20 cellular contexts compared by ENCODE assay signal in genomic region chr2:9775999-9776685, GRCh38.
DNase-seq lines count a peak whose midpoint lies in the region; ATAC-seq, FAIRE-seq and TF ChIP-seq lines count a peak whose summit lies in the region.
"Had no signal": no experiment of that assay in that cellular context is flagged by ENCODE, and none has a peak within 500 bp of the region (broad histone marks: within the 10 kb centered on the region; RNA-seq: fewer than 3 reads in every experiment).

No MANE protein-coding gene starts in this region.

- H2BK5ac ChIP-seq in trophoblast cell (ENCODE audit: low read depth, low read length, poor library complexity) = no peak overlapping the region

- H4K20me1 ChIP-seq in SK-N-SH (ENCODE audit: insufficient read depth) = no peaks in the 10 kb centered on the region

- TF ChIP-seq CTCF in heart right ventricle (IDR thresholded peaks at IDR 0.05) (no peak), SK-N-SH (IDR thresholded peaks at IDR 0.05) (no peak), kidney (IDR thresholded peaks at IDR 0.05; ENCODE audit: borderline replicate concordance, extremely low read depth, insufficient read depth) (no peak)

- H3K4me2 ChIP-seq in SK-N-SH (no peak overlapping the region), trophoblast cell (ENCODE audit: low read length) (no peak overlapping the region)

- H3K79me2 ChIP-seq in SK-N-SH (ENCODE audit: insufficient read depth) (no peaks in the 10 kb centered on the region), trophoblast cell (ENCODE audit: control insufficient read depth, insufficient read depth, low read length, poor library complexity) (no peaks in the 10 kb centered on the region)

- TF ChIP-seq RAD21 in SK-N-SH (IDR thresholded peaks at IDR 0.05; ENCODE audit: low read length) = no peak

- POLR2A ChIA-PET in SK-N-SH (lab: Yijun Ruan, JAX) = no interaction called here

- no peak overlapping the region for H2AFZ ChIP-seq in SK-N-SH (ENCODE audit: low read depth)
- H2AFZ ChIP-seq in trophoblast cell (ENCODE audit: insufficient read depth, low read length, poor library complexity) = no peak overlapping the region
- H2AFZ ChIP-seq: GM23248 had no signal

- H3K9me2 ChIP-seq in SK-N-SH = no peaks in the 10 kb centered on the region

- no peaks in the 10 kb centered on the region for H3F3A ChIP-seq in SK-N-SH (replicated peaks; ENCODE audit: insufficient read depth)

- H3K23ac ChIP-seq in trophoblast cell (ENCODE audit: low read length) = no peak overlapping the region

- intact Hi-C loops in Right ventricle myocardium superior (cut with DNase I) (no loop called here), heart right ventricle (cut with DNase I) (loop anchor here in 1 of 10 donors (10.0 kb wide), 1 partner anchor 221 kb away; the partner anchor contains the start of gene ADAM17), kidney (cut with DNase I) (no loop called here)

- H3K4me3 ChIP-seq in heart right ventricle (no peak overlapping the region), SK-N-SH (ENCODE audit: low read depth in 2 of 2, low read length in 1 of 2) (no peak overlapping the region), kidney (ENCODE audit: low read length in 2 of 2) (no peak overlapping the region), trophoblast cell (ENCODE audit: low read depth, low read length) (no peak overlapping the region)
- H3K4me3 ChIP-seq: GM23248 had no signal

- no peak overlapping the region for H2BK12ac ChIP-seq in trophoblast cell (ENCODE audit: low read length)

- H3K36me3 ChIP-seq in heart right ventricle = no peaks in the 10 kb centered on the region
- H3K36me3 ChIP-seq in SK-N-SH (replicated peaks in 1 of 2; ENCODE audit: control insufficient read depth in 1 of 2, insufficient read depth in 2 of 2, low read length in 1 of 2) = no peaks in the 10 kb centered on the region
- H3K36me3 ChIP-seq in kidney (ENCODE audit: control insufficient read depth in 1 of 2, insufficient read depth in 2 of 2, low read length in 2 of 2) = no peaks in the 10 kb centered on the region
- H3K36me3 ChIP-seq in trophoblast cell (ENCODE audit: control insufficient read depth in 1 of 2, insufficient read depth in 2 of 2, low read length in 2 of 2) = peaks cover 0 to 1% of the 10 kb centered on the region in 2 experiments

- 84 to 89% methylated on average over 9 of the region's 9 CpGs for WGBS in heart right ventricle, 2 donors
- 68% methylated on average over 8 of the region's 9 CpGs for WGBS in SK-N-SH (ENCODE audit: low lambda C conversion rate)
- no CpG with 5 or more reads among the region's 9 CpGs for WGBS in trophoblast cell (ENCODE audit: extremely low coverage, insufficient coverage, insufficient read length)

- no peak overlapping the region for H2BK120ac ChIP-seq in trophoblast cell (ENCODE audit: insufficient read depth, low read length, poor library complexity)

- FAIRE-seq in kidney (lab: Jason Lieb, UNC) = no peak
- FAIRE-seq: D721Med, G401.6, GM12891, H54 had no signal

- no peaks in the 10 kb centered on the region for H3K79me1 ChIP-seq in trophoblast cell (ENCODE audit: low read length)

- no peak overlapping the region for H3K9ac ChIP-seq in SK-N-SH
- H3K9ac ChIP-seq in kidney (ENCODE audit: low read length in 2 of 2) = no peak overlapping the region
- H3K9ac ChIP-seq in trophoblast cell (ENCODE audit: low read length) = no peak overlapping the region
- H3K9ac ChIP-seq: GM23248 had no signal

- no peak for ATAC-seq in Right ventricle myocardium superior (ENCODE audit: poor library complexity)
- ATAC-seq in heart right ventricle = no peak
- ATAC-seq: CD8-positive, alpha-beta T cell; HCT116 had no signal

- no peak for TF ChIP-seq EP300 in SK-N-SH (IDR thresholded peaks at IDR 0.05; ENCODE audit: borderline replicate concordance in 1 of 2, low read depth in 1 of 2, low read length in 1 of 2)

- H3K4me1 ChIP-seq in heart right ventricle (peaks cover 5 to 49% (median 26%) of the 10 kb centered on the region in 9 donors), SK-N-SH (ENCODE audit: control insufficient read depth in 1 of 2, insufficient read depth in 2 of 2, low read depth in 1 of 2, low read length in 1 of 2) (peaks cover 4 to 19% of the 10 kb centered on the region in 2 experiments; a peak in 2 of 4 replicates), kidney (ENCODE audit: control insufficient read depth in 1 of 2, insufficient read depth in 1 of 2, low read depth in 1 of 2, low read length in 2 of 2) (no peaks in the 10 kb centered on the region), trophoblast cell (ENCODE audit: control insufficient read depth in 1 of 2, insufficient read depth in 2 of 2, low read length in 2 of 2) (no peaks in the 10 kb centered on the region)

- no peak overlapping the region for H4K12ac ChIP-seq in trophoblast cell (ENCODE audit: low read depth, low read length)

- no peak overlapping the region for H3K4ac ChIP-seq in trophoblast cell (ENCODE audit: low read depth, low read length)

- H3K27me3 ChIP-seq in heart right ventricle (no peaks in the 10 kb centered on the region), SK-N-SH (ENCODE audit: insufficient read depth) (no peaks in the 10 kb centered on the region), trophoblast cell (ENCODE audit: insufficient read depth, low read length) (no peaks in the 10 kb centered on the region)

- H4K8ac ChIP-seq in trophoblast cell (ENCODE audit: low read depth, low read length) = no peak overlapping the region

- no peak overlapping the region for H3K18ac ChIP-seq in trophoblast cell (ENCODE audit: low read length)

- H3K9me3 ChIP-seq in heart right ventricle (no peaks in the 10 kb centered on the region), SK-N-SH (no peaks in the 10 kb centered on the region), kidney (ENCODE audit: control insufficient read depth in 1 of 2, low read length in 2 of 2) (no peaks in the 10 kb centered on the region), trophoblast cell (ENCODE audit: insufficient read depth, low read depth, low read length) (peaks cover 3% of the 10 kb centered on the region)

- H3K14ac ChIP-seq in trophoblast cell (ENCODE audit: low read length) = no peak overlapping the region

- H2AK5ac ChIP-seq in trophoblast cell (ENCODE audit: low read length) = no peak overlapping the region

- CTCF ChIA-PET in SK-N-SH (lab: Yijun Ruan, JAX) = no interaction called here

- no peak overlapping the region for H3K27ac ChIP-seq in heart right ventricle
- no peak overlapping the region; a peak in 1 of 4 replicates for H3K27ac ChIP-seq in SK-N-SH (ENCODE audit: low read depth in 2 of 2, low read length in 1 of 2)
- no peak overlapping the region for H3K27ac ChIP-seq in kidney (ENCODE audit: low read depth in 2 of 2, low read length in 2 of 2)
- H3K27ac ChIP-seq in trophoblast cell (ENCODE audit: low read depth, low read length) = no peak overlapping the region
- H3K27ac ChIP-seq: GM23248 had no signal

- DNase-seq in Right ventricle myocardium superior = peak; percentile 24
- DNase-seq in heart right ventricle = no peak
- no peak for DNase-seq in SK-N-SH
- peak; percentile 66 for DNase-seq in kidney
- no peak for DNase-seq in KG1 (lab: John Stamatoyannopoulos, UW)
- DNase-seq in T1000 (lab: John Stamatoyannopoulos, UW) = no peak
- no peak for DNase-seq in trophoblast cell
- DNase-seq: 8988T; AML-193; CD8-positive, alpha-beta T cell; COR-L47; DMS153; DMS79 treated with DMSO at 0.1 percent for 48 hours; EL; GM23248 had no signal

- H4K91ac ChIP-seq in trophoblast cell (ENCODE audit: low read depth, low read length) = no peak overlapping the region

TF ChIP-seq in SK-N-SH, 30 proteins besides CTCF, POLR2A, EP300 and RAD21:
- TF ChIP-seq GATA2 (CRISPR knock-in tag; IDR thresholded peaks at IDR 0.05) (0 out of 2 replicates have a peak, but pooled peaks have one; percentile 12), FOSL2 (IDR thresholded peaks at IDR 0.05; ENCODE audit: borderline replicate concordance, low read depth) (no peak), USF1 (IDR thresholded peaks at IDR 0.05; ENCODE audit: borderline replicate concordance, low read depth) (no peak), PBX3 (IDR thresholded peaks at IDR 0.05) (no peak)

Comparison
In these comparisons a context has a peak if more than half of its experiments do, and no peak if none do; other contexts are left out.
1. DNase-seq: peak in Right ventricle myocardium superior (single experiment) and kidney (single experiment); none in heart right ventricle (0 of 2), SK-N-SH (single experiment), KG1 (single experiment), T1000 (single experiment) and trophoblast cell (0 of 2).